Comparison of ENCODE assay signal across 1 cellular context in genomic region chr14:81480741-81481140, GRCh38.
TF ChIP-seq lines count a peak whose summit lies in the region.

No MANE protein-coding gene starts in this region.

TF ChIP-seq in WTC11, 78 proteins besides CTCF, POLR2A, EP300 and RAD21:
- TF ChIP-seq USF2 (CRISPR knock-in tag; IDR thresholded peaks at IDR 0.05) (no peak), ARID4B (CRISPR knock-in tag; IDR thresholded peaks at IDR 0.05; ENCODE audit: borderline replicate concordance) (no peak), E2F5 (CRISPR knock-in tag; IDR thresholded peaks at IDR 0.05) (no peak), FOXJ3 (CRISPR knock-in tag; IDR thresholded peaks at IDR 0.05; ENCODE audit: borderline replicate concordance) (no peak), IRF2 (CRISPR knock-in tag; IDR thresholded peaks at IDR 0.05; ENCODE audit: borderline replicate concordance, low read depth) (no peak), E2F1 (CRISPR knock-in tag; IDR thresholded peaks at IDR 0.05) (no peak), ZNF232 (CRISPR knock-in tag; IDR thresholded peaks at IDR 0.05) (no peak), CDX4 (CRISPR knock-in tag; IDR thresholded peaks at IDR 0.05; ENCODE audit: borderline replicate concordance) (no peak), MAX (CRISPR knock-in tag; IDR thresholded peaks at IDR 0.05) (no peak)
